ENCODE assay signal across 17 cellular contexts in genomic region chr19:14764401-14764800, GRCh38. TPM values are rescaled to one million over a fixed set of nuclear protein-coding genes. Genes with fewer than 3 reads are reported as not detected.
DNase-seq lines count a peak whose midpoint lies in the region; ATAC-seq, FAIRE-seq and TF ChIP-seq lines count a peak whose summit lies in the region.
"Had no signal": no experiment of that assay in that cellular context is flagged by ENCODE, and none has a peak within 500 bp of the region (broad histone marks: within the 10 kb centered on the region; RNA-seq: fewer than 3 reads in every experiment).

No MANE protein-coding gene starts in this region.

- FAIRE-seq in small intestine (lab: Jason Lieb, UNC): no peak
- FAIRE-seq: GM12892 had no signal

- H3K9me3 ChIP-seq in neuronal stem cell (replicated peaks in 1 of 2; ENCODE audit: control insufficient read depth in 2 of 2, insufficient read depth in 1 of 2, low read depth in 1 of 2, low read length in 2 of 2): peaks cover 0 to 2% of the 10 kb centered on the region in 2 donors
- H3K9me3 ChIP-seq in sigmoid colon: no peaks in the 10 kb centered on the region
- H3K9me3 ChIP-seq in small intestine (ENCODE audit: control insufficient read depth, low read depth): no peaks in the 10 kb centered on the region
- no peaks in the 10 kb centered on the region for H3K9me3 ChIP-seq in mammary epithelial cell (replicated peaks; ENCODE audit: insufficient read depth, low read length)
- H3K9me3 ChIP-seq: HAP-1 had no signal

- no peak overlapping the region for H2BK15ac ChIP-seq in neuronal stem cell (ENCODE audit: low read length)

- H3K18ac ChIP-seq in neuronal stem cell (ENCODE audit: low read length): no peak overlapping the region

- in situ Hi-C loops in mammary epithelial cell (cut with MboI; ENCODE audit: low sequenced_read_pairs in 2 of 2): no loop called here

- no peaks in the 10 kb centered on the region for H3K79me1 ChIP-seq in neuronal stem cell (ENCODE audit: low read depth, low read length)

- no TSS peak for BruUV-seq in mammary epithelial cell (replicated peaks; lab: Mats Ljungman, UMichigan)

- TF ChIP-seq CTCF in natural killer cell (IDR thresholded peaks at IDR 0.05): no peak
- TF ChIP-seq CTCF in sigmoid colon (IDR thresholded peaks at IDR 0.05): no peak
- TF ChIP-seq CTCF in mammary epithelial cell (conservative IDR thresholded peaks at IDR 0.05 in 1 of 2, IDR thresholded peaks at IDR 0.05 in 1 of 2; ENCODE audit: extremely low read depth in 1 of 2, insufficient read depth in 1 of 2, low read depth in 1 of 2, low read length in 2 of 2): no peak

- H3K4me2 ChIP-seq in neuronal stem cell (ENCODE audit: insufficient read depth, low read length, poor library complexity, severe bottlenecking): no peak overlapping the region
- no peak overlapping the region for H3K4me2 ChIP-seq in mammary epithelial cell (ENCODE audit: insufficient read depth, low read depth, low read length)

- no peak overlapping the region for H2BK120ac ChIP-seq in neuronal stem cell (ENCODE audit: low read depth, low read length)

- ATAC-seq in natural killer cell treated with Interleukin-12 subunit alpha and Interleukin-12 subunit beta and Interleukin-15 and Interleukin-18, amount 100 ng/mL, for 72 hours: no peak
- ATAC-seq in natural killer cell: no peak
- ATAC-seq: CD8-positive, alpha-beta T cell had no signal

- H4K20me1 ChIP-seq in mammary epithelial cell (ENCODE audit: insufficient read depth, low read length): no peaks in the 10 kb centered on the region

- CTCF ChIA-PET in mammary epithelial cell (lab: Charles Lee; ENCODE audit: low non-redundant PET): no interaction called here

- peak overlapping the region; percentile 14 for H2AK5ac ChIP-seq in neuronal stem cell (ENCODE audit: low read depth, low read length)

- no peak overlapping the region for H3K4ac ChIP-seq in neuronal stem cell (ENCODE audit: low read length)

- H3K4me3 ChIP-seq in neuronal stem cell (ENCODE audit: low read length in 2 of 2) (no peak overlapping the region), sigmoid colon (no peak overlapping the region), small intestine (ENCODE audit: low read depth in 1 of 2, low read length in 2 of 2) (no peak overlapping the region), mammary epithelial cell (replicated peaks in 1 of 3; ENCODE audit: insufficient read depth in 1 of 3, low read depth in 2 of 3, low read length in 3 of 3) (no peak overlapping the region)
- H3K4me3 ChIP-seq: HAP-1 had no signal

- no peak overlapping the region for H2AFZ ChIP-seq in neuronal stem cell (ENCODE audit: low read length)
- H2AFZ ChIP-seq in mammary epithelial cell (ENCODE audit: low read depth, low read length): no peak overlapping the region

- DNase-seq in natural killer cell treated with Interleukin-12 subunit alpha and Interleukin-12 subunit beta and Interleukin-15 and Interleukin-18, amount 100 ng/mL, for 72 hours (ENCODE audit: low spot score): no peak
- DNase-seq in natural killer cell (no peak), neuronal stem cell (ENCODE audit: low spot score) (no peak), sigmoid colon (peak; percentile 36), small intestine (no peak), mammary epithelial cell (no peak), activated T-cell treated with anti-CD3 and anti-CD28 coated beads for 4 hours (no peak)
- DNase-seq: CD8-positive, alpha-beta T cell; COR-L47; DND-41; GDM1; GOT3 had no signal

- no peak overlapping the region for H3K14ac ChIP-seq in neuronal stem cell (ENCODE audit: low read length)

- no peak overlapping the region for H4K8ac ChIP-seq in neuronal stem cell (ENCODE audit: low read depth, low read length)

- no peak overlapping the region for H3K23ac ChIP-seq in neuronal stem cell (ENCODE audit: low read depth, low read length, poor library complexity)

- H3K27me3 ChIP-seq in neuronal stem cell (ENCODE audit: control insufficient read depth in 3 of 3, insufficient read depth in 3 of 3, low read depth in 1 of 3, low read length in 3 of 3) (no peaks in the 10 kb centered on the region), sigmoid colon (peaks cover 0 to 9% (median 0%) of the 10 kb centered on the region in 3 donors), small intestine (ENCODE audit: control insufficient read depth in 2 of 2, insufficient read depth in 2 of 2, low read length in 2 of 2) (no peaks in the 10 kb centered on the region), mammary epithelial cell (ENCODE audit: insufficient read depth, low read length) (no peaks in the 10 kb centered on the region)

- dilution Hi-C loops in mammary epithelial cell (cut with HindIII; ENCODE audit: low sequenced_read_pairs): no loop called here

- H3K36me3 ChIP-seq in neuronal stem cell (replicated peaks in 1 of 2; ENCODE audit: control insufficient read depth in 2 of 2, insufficient read depth in 2 of 2, low read length in 2 of 2) (peaks cover 0 to 3% of the 10 kb centered on the region in 2 donors), sigmoid colon (no peaks in the 10 kb centered on the region), small intestine (ENCODE audit: control insufficient read depth in 2 of 2, insufficient read depth in 2 of 2, low read length in 2 of 2) (no peaks in the 10 kb centered on the region), mammary epithelial cell (ENCODE audit: insufficient read depth, low read length) (peaks cover 3% of the 10 kb centered on the region)
- H3K36me3 ChIP-seq: HAP-1 had no signal

- peaks cover 0 to 1% of the 10 kb centered on the region in 2 donors for H3K4me1 ChIP-seq in neuronal stem cell (ENCODE audit: control insufficient read depth in 2 of 2, insufficient read depth in 1 of 2, low read depth in 1 of 2, low read length in 2 of 2)
- H3K4me1 ChIP-seq in sigmoid colon: no peaks in the 10 kb centered on the region
- no peaks in the 10 kb centered on the region for H3K4me1 ChIP-seq in small intestine (ENCODE audit: control insufficient read depth in 2 of 2, insufficient read depth in 1 of 2, low read depth in 1 of 2, low read length in 1 of 2)
- H3K4me1 ChIP-seq in mammary epithelial cell (ENCODE audit: insufficient read depth, low read length): no peaks in the 10 kb centered on the region
- H3K4me1 ChIP-seq: HAP-1 had no signal

- H3K27ac ChIP-seq in neuronal stem cell (replicated peaks; ENCODE audit: low read length): no peak overlapping the region
- H3K27ac ChIP-seq in sigmoid colon: no peak overlapping the region
- H3K27ac ChIP-seq in small intestine (ENCODE audit: low read depth in 1 of 2, low read length in 1 of 2): no peak overlapping the region
- H3K27ac ChIP-seq in mammary epithelial cell (ENCODE audit: insufficient read depth, low read depth, low read length): no peak overlapping the region
- H3K27ac ChIP-seq: 22Rv1 had no signal

- H3K9ac ChIP-seq in neuronal stem cell (ENCODE audit: low read depth, low read length, poor library complexity) (no peak overlapping the region), mammary epithelial cell (ENCODE audit: insufficient read depth, low read length) (no peak overlapping the region)

- H3K4me3 Mint-ChIP-seq in natural killer cell treated with Interleukin-12 subunit alpha and Interleukin-12 subunit beta and Interleukin-15 and Interleukin-18, amount 100 ng/mL, for 72 hours: no peak overlapping the region
- no peak overlapping the region for H3K4me3 Mint-ChIP-seq in natural killer cell
- H3K4me3 Mint-ChIP-seq: CD14-positive monocyte; CD8-positive, alpha-beta T cell had no signal

- no peaks in the 10 kb centered on the region for H3K36me3 Mint-ChIP-seq in natural killer cell treated with Interleukin-12 subunit alpha and Interleukin-12 subunit beta and Interleukin-15 and Interleukin-18, amount 100 ng/mL, for 72 hours
- H3K36me3 Mint-ChIP-seq in natural killer cell: no peaks in the 10 kb centered on the region
- H3K36me3 Mint-ChIP-seq: CD8-positive, alpha-beta T cell had no signal

- no peaks in the 10 kb centered on the region for H3K79me2 ChIP-seq in mammary epithelial cell (ENCODE audit: insufficient read depth, low read length)

- no peak for TF ChIP-seq POLR2A in sigmoid colon (IDR thresholded peaks at IDR 0.05)

- H2BK5ac ChIP-seq in neuronal stem cell (ENCODE audit: low read length): no peak overlapping the region

- H3K9me3 Mint-ChIP-seq in natural killer cell treated with Interleukin-12 subunit alpha and Interleukin-12 subunit beta and Interleukin-15 and Interleukin-18, amount 100 ng/mL, for 72 hours: no peaks in the 10 kb centered on the region
- no peaks in the 10 kb centered on the region for H3K9me3 Mint-ChIP-seq in natural killer cell

- H4K91ac ChIP-seq in neuronal stem cell (ENCODE audit: low read depth, low read length, poor library complexity): no peak overlapping the region

- H2BK12ac ChIP-seq in neuronal stem cell (ENCODE audit: low read length): no peak overlapping the region

- H3K27me3 Mint-ChIP-seq in natural killer cell treated with Interleukin-12 subunit alpha and Interleukin-12 subunit beta and Interleukin-15 and Interleukin-18, amount 100 ng/mL, for 72 hours: peaks cover 8 to 14% of the 10 kb centered on the region in 2 donors
- H3K27me3 Mint-ChIP-seq in natural killer cell (ENCODE audit: low read depth in 2 of 2): peaks cover 0 to 7% of the 10 kb centered on the region in 2 donors

- TF ChIP-seq EP300 in sigmoid colon (IDR thresholded peaks at IDR 0.05): no peak

- peak overlapping the region; percentile 24 to 53 for H3K27ac Mint-ChIP-seq in natural killer cell treated with Interleukin-12 subunit alpha and Interleukin-12 subunit beta and Interleukin-15 and Interleukin-18, amount 100 ng/mL, for 72 hours
- H3K27ac Mint-ChIP-seq in natural killer cell: no peak overlapping the region
- H3K27ac Mint-ChIP-seq: CD8-positive, alpha-beta T cell had no signal

- peaks cover 0 to 3% of the 10 kb centered on the region in 2 donors for H3K4me1 Mint-ChIP-seq in natural killer cell treated with Interleukin-12 subunit alpha and Interleukin-12 subunit beta and Interleukin-15 and Interleukin-18, amount 100 ng/mL, for 72 hours (ENCODE audit: low read depth in 2 of 2)
- H3K4me1 Mint-ChIP-seq in natural killer cell: no peaks in the 10 kb centered on the region

- no CpG with 5 or more reads among the region's 9 CpGs for WGBS in neuronal stem cell (ENCODE audit: extremely low coverage in 2 of 2, insufficient read length in 2 of 2, insufficient replicate concordance in 1 of 2), 2 donors
- WGBS in sigmoid colon, 2 donors: 90 to 93% methylated on average over 9 of the region's 9 CpGs
- 89 to 90% (median 90%) methylated on average over 9 of the region's 9 CpGs for WGBS in small intestine, 3 donors
- 91% methylated on average over 4 of the region's 9 CpGs for WGBS in mammary epithelial cell (ENCODE audit: low coverage, missing lambda C conversion rate)

- intact Hi-C loops in natural killer cell (cut with micrococcal nuclease): no loop called here
- intact Hi-C loops in sigmoid colon (cut with DNase I): no loop called here
- intact Hi-C loops in mammary epithelial cell (cut with micrococcal nuclease): no loop called here

RNA-seq across cellular contexts. Expression of gene ADGRE2, which starts 14.0 kb away (rescaled TPM):
- total RNA-seq in natural killer cell treated with Interleukin-12 subunit alpha and Interleukin-12 subunit beta and Interleukin-15 and Interleukin-18, amount 100 ng/mL, for 72 hours: 1 to 10 TPM; 4.4 to 4.6 TPM
- total RNA-seq in natural killer cell: 10 to 100 TPM in 2 of 3 donors, 1 to 10 TPM in 1; 6.1 to 37.0 (median 20.3) TPM
- polyA plus RNA-seq in neuronal stem cell (2013, experiment 1 of 2): 0.38 TPM
- polyA plus RNA-seq in neuronal stem cell (2013, experiment 2 of 2): 0.26 TPM
- total RNA-seq in sigmoid colon: 1 to 10 TPM in 2 of 4 donors, under 1 TPM in 2; 0.49 to 2.0 (median 1.2) TPM
- polyA plus RNA-seq in sigmoid colon: 1 to 10 TPM; 1.8 to 3.6 (median 2.8) TPM
- under 1 TPM; 0.22 to 0.90 (median 0.27) TPM for polyA plus RNA-seq in small intestine
- total RNA-seq in mammary epithelial cell: 1 to 10 TPM in 1 of 2 donors, under 1 TPM in 1; 0.83 to 4.8 TPM
- polyA plus RNA-seq in mammary epithelial cell: 10.8 TPM
- polyA minus RNA-seq in mammary epithelial cell: 17.2 TPM
- total RNA-seq: HT1080 had no signal

Comparison
In these comparisons a context has a peak if more than half of its experiments do, and no peak if none do; other contexts are left out.
1. H3K27ac Mint-ChIP-seq: peak in natural killer cell treated with Interleukin-12 subunit alpha and Interleukin-12 subunit beta and Interleukin-15 and Interleukin-18, amount 100 ng/mL, for 72 hours (2 of 2); none in natural killer cell (0 of 2).